Comparison of ENCODE assay signal across 15 cellular contexts in the genomic region with DNA sequence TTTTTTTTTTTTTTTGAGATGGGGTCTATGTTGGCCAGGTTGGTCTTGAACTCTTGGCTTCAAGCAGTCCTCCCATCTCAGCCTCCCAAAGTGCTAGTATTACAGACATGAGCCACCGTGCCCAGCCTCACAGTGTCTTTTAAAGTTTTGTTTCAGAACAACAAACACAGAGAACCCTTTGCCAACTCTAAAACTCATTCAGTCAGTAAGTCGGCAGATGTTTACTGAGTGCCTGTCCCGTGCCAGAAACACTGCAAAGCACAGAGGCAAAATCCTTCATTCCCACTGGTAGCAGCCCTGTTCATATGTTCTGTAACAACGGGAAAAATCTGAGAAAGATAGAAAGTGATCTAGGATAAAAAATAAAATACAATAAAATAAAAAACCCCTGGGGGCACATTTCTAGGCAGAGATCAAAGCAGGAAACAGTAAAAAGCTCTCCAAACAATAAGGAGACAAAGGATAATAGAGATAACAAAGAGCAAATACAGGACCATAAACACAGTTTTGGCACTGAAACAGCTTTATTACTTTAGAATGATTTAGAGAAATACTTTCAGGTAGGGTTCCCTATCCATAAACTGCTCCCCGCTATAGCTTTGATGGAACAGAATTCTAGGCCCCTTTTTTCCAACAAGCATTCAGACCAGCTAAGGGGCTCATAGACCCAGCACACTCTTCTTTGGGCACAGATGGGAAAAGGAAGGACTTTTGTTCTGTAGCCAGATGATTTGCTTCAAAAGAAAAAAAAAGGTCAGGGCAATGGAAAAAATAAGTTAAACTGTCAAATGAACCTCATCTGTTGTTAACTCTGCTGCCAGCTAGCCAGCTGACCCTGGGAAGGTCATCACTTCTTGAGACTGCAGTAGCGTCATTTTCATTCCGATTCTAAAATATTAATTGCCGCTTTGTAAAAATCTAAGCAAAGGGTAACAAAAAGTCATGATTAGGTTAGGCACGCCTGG.
DNase-seq lines count a peak whose midpoint lies in the region; ATAC-seq, FAIRE-seq and TF ChIP-seq lines count a peak whose summit lies in the region.
"Had no signal": no experiment of that assay in that cellular context is flagged by ENCODE, and none has a peak within 500 bp of the region (broad histone marks: within the 10 kb centered on the region; RNA-seq: fewer than 3 reads in every experiment).

No MANE protein-coding gene starts in this region.

- no peaks in the 10 kb centered on the region for H3K36me3 Mint-ChIP-seq in mesothelial cell of epicardium
- H3K36me3 Mint-ChIP-seq: CD14-positive monocyte had no signal

- no peak for FAIRE-seq in HepG2 (lab: Jason Lieb, UNC)
- FAIRE-seq: H54, RCC 7860 had no signal

- no peak for TF ChIP-seq POLR2A in HepG2 (IDR thresholded peaks at IDR 0.05; ENCODE audit: insufficient read depth in 1 of 2, low read depth in 2 of 2, low read length in 2 of 2)

- in situ Hi-C loops in HepG2 (cut with HindIII; ENCODE audit: extremely low pct_ligation_motif_present, low pct_unique_long_range_greater_than_20kb): no loop called here

- intact Hi-C loops in HepG2 (cut with micrococcal nuclease; ENCODE audit: unreplicated experiment): no loop called here

- POLR2A ChIA-PET in HepG2 (lab: Yijun Ruan, JAX): no interaction called here

- H3K4me1 ChIP-seq in liver (ENCODE audit: control insufficient read depth in 4 of 4, insufficient read depth in 4 of 4, low read length in 3 of 4) (no peaks in the 10 kb centered on the region), HepG2 (ENCODE audit: insufficient read depth, low read length) (no peaks in the 10 kb centered on the region)

- peaks cover 2% of the 10 kb centered on the region for H3K9me3 Mint-ChIP-seq in mesothelial cell of epicardium

- H3K4me1 Mint-ChIP-seq in mesothelial cell of epicardium: peaks cover 51% of the 10 kb centered on the region
- H3K4me1 Mint-ChIP-seq: CD14-positive monocyte had no signal

- WGBS in liver: 75% methylated on average over 9 of the region's 9 CpGs
- 29% methylated on average over 9 of the region's 9 CpGs for WGBS in HepG2 (ENCODE audit: low lambda C conversion rate)

- no peak overlapping the region for H3K9ac ChIP-seq in liver (ENCODE audit: low read depth in 1 of 2, low read length in 2 of 2)
- no peak overlapping the region for H3K9ac ChIP-seq in HepG2 (ENCODE audit: insufficient read depth, low read depth, low read length)
- H3K9ac ChIP-seq: SK-N-SH had no signal

- H3K4me3 Mint-ChIP-seq in mesothelial cell of epicardium: no peak overlapping the region
- H3K4me3 Mint-ChIP-seq: CD14-positive monocyte had no signal

- H3K36me3 ChIP-seq in liver (ENCODE audit: control insufficient read depth in 4 of 4, insufficient read depth in 3 of 4, low read depth in 1 of 4, low read length in 3 of 4) (no peaks in the 10 kb centered on the region), HepG2 (replicated peaks in 1 of 2; ENCODE audit: control insufficient read depth in 1 of 2, insufficient read depth in 2 of 2, low read length in 2 of 2) (no peaks in the 10 kb centered on the region)

- peaks cover 3% of the 10 kb centered on the region for H3K27me3 Mint-ChIP-seq in mesothelial cell of epicardium (ENCODE audit: low read depth)

- H3K27me3 ChIP-seq in liver (ENCODE audit: control insufficient read depth in 4 of 4, insufficient read depth in 4 of 4, low read length in 3 of 4) (no peaks in the 10 kb centered on the region), HepG2 (ENCODE audit: control insufficient read depth in 1 of 2, insufficient read depth in 2 of 2, low read length in 2 of 2) (no peaks in the 10 kb centered on the region; a peak in 1 of 5 replicates)

- H2AFZ ChIP-seq in HepG2 (ENCODE audit: low read length): no peak overlapping the region

- TF ChIP-seq CTCF in liver (IDR thresholded peaks at IDR 0.05; ENCODE audit: low read depth, low read length, missing input control): no peak
- TF ChIP-seq CTCF in HepG2 (CRISPR knock-in tag; IDR thresholded peaks at IDR 0.05): no peak
- no peak for TF ChIP-seq CTCF in VCaP (conservative IDR thresholded peaks at IDR 0.05)
- no peak for TF ChIP-seq CTCF in mesothelial cell of epicardium (IDR thresholded peaks at IDR 0.05; ENCODE audit: unreplicated experiment)

- no peak overlapping the region for H3K4me3 ChIP-seq in liver (ENCODE audit: low read depth in 1 of 3, low read length in 3 of 3)
- no peak overlapping the region for H3K4me3 ChIP-seq in HepG2 (replicated peaks in 1 of 3; ENCODE audit: insufficient read depth in 1 of 3, low read depth in 2 of 3, low read length in 3 of 3)

- DNase-seq in HepG2 (ENCODE audit: low spot score) (no peak), mesothelial cell of epicardium (ENCODE audit: low spot score in 2 of 2, unreplicated experiment in 2 of 2) (no peak), NCI-H2107 (lab: John Stamatoyannopoulos, UW) (no peak), AG08396 (ENCODE audit: low spot score) (no peak)
- DNase-seq in activated CD4-positive, alpha-beta T cell treated with anti-CD3 and anti-CD28 coated beads for 48 hours: no peak
- DNase-seq: NCI-H2081 treated with DMSO at 0.1 percent for 48 hours, NCI-H524 treated with DMSO at 0.1 percent for 48 hours, SHP77, SK-N-SH had no signal

- ATAC-seq in HepG2: no peak
- no peak for ATAC-seq in GM21737 (IDR thresholded peaks at IDR 0.05; ENCODE audit: unreplicated experiment)

- BruUV-seq in HepG2 (replicated peaks; lab: Mats Ljungman, UMichigan): no TSS peak

- H3K27ac ChIP-seq in liver (ENCODE audit: low read depth in 1 of 2, low read length in 2 of 2) (no peak overlapping the region), HepG2 (ENCODE audit: extremely low read length, insufficient read depth, low read length) (no peak overlapping the region), VCaP (peak overlapping the region; percentile 63)

- H4K20me1 ChIP-seq in HepG2 (ENCODE audit: insufficient read depth, low read length): no peaks in the 10 kb centered on the region

- no peak overlapping the region for H3K4me2 ChIP-seq in HepG2 (ENCODE audit: low read depth, low read length)
- H3K4me2 ChIP-seq: SK-N-SH had no signal

- H3K9me3 ChIP-seq in liver (ENCODE audit: control insufficient read depth in 4 of 4, low read length in 3 of 4) (no peaks in the 10 kb centered on the region), HepG2 (ENCODE audit: low read length) (no peaks in the 10 kb centered on the region)
- H3K9me3 ChIP-seq: SK-N-SH had no signal

- H3K79me2 ChIP-seq in HepG2 (ENCODE audit: insufficient read depth, low read length): no peaks in the 10 kb centered on the region

- TF ChIP-seq RAD21 in liver (IDR thresholded peaks at IDR 0.05): no peak
- TF ChIP-seq RAD21 in HepG2 (CRISPR knock-in tag; IDR thresholded peaks at IDR 0.05): no peak

- no peak for TF ChIP-seq EP300 in HepG2 (IDR thresholded peaks at IDR 0.05; ENCODE audit: low read depth in 2 of 2, low read length in 2 of 2)
- TF ChIP-seq EP300 in HepG2 (CRISPR knock-in tag; IDR thresholded peaks at IDR 0.05; ENCODE audit: borderline replicate concordance): no peak

- peak overlapping the region; percentile 59 for H3K27ac Mint-ChIP-seq in mesothelial cell of epicardium
- H3K27ac Mint-ChIP-seq: CD14-positive monocyte had no signal

- CTCF ChIA-PET in HepG2 (lab: Yijun Ruan, JAX; ENCODE audit: low intra/inter-chr PET ratio, low total read pairs): no interaction called here

TF ChIP-seq in liver, 16 proteins besides CTCF, POLR2A, EP300 and RAD21 (continues in another document):
- TF ChIP-seq, protein P1, sequence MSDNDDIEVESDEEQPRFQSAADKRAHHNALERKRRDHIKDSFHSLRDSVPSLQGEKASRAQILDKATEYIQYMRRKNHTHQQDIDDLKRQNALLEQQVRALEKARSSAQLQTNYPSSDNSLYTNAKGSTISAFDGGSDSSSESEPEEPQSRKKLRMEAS (IDR thresholded peaks at IDR 0.05): no peak
- peak; percentile 7 for TF ChIP-seq SP1 (IDR thresholded peaks at IDR 0.05)
- no peak for TF ChIP-seq HNF4G (IDR thresholded peaks at IDR 0.05)
- no peak for TF ChIP-seq HNF4A (conservative IDR thresholded peaks at IDR 0.05)
- TF ChIP-seq NR2F2 (IDR thresholded peaks at IDR 0.05): peak; percentile 81
- TF ChIP-seq EGR1 (IDR thresholded peaks at IDR 0.05; ENCODE audit: low read depth in 2 of 2): no peak

TF ChIP-seq in HepG2, 621 proteins besides CTCF, POLR2A, EP300 and RAD21:
- TF ChIP-seq MED8 (CRISPR knock-in tag; IDR thresholded peaks at IDR 0.05; ENCODE audit: insufficient replicate concordance) (no peak), ZNF616 (CRISPR knock-in tag; IDR thresholded peaks at IDR 0.05; ENCODE audit: low read depth) (no peak), ZNF773 (CRISPR knock-in tag; IDR thresholded peaks at IDR 0.05; ENCODE audit: borderline replicate concordance) (no peak), ZNF329 (CRISPR knock-in tag; IDR thresholded peaks at IDR 0.05; ENCODE audit: low read depth) (no peak), GABPA (IDR thresholded peaks at IDR 0.05; ENCODE audit: low read depth, low read length) (no peak), GABPA (CRISPR knock-in tag; IDR thresholded peaks at IDR 0.05; ENCODE audit: low read depth) (no peak), JDP2 (CRISPR knock-in tag; IDR thresholded peaks at IDR 0.05; ENCODE audit: borderline replicate concordance) (no peak), MBD4 (IDR thresholded peaks at IDR 0.05; ENCODE audit: borderline replicate concordance, low read length) (no peak), GTF3A (CRISPR knock-in tag; conservative IDR thresholded peaks at IDR 0.05) (no peak), ZNF101 (CRISPR knock-in tag; IDR thresholded peaks at IDR 0.05; ENCODE audit: borderline replicate concordance, low read depth) (no peak)
- TF ChIP-seq, protein P2, sequence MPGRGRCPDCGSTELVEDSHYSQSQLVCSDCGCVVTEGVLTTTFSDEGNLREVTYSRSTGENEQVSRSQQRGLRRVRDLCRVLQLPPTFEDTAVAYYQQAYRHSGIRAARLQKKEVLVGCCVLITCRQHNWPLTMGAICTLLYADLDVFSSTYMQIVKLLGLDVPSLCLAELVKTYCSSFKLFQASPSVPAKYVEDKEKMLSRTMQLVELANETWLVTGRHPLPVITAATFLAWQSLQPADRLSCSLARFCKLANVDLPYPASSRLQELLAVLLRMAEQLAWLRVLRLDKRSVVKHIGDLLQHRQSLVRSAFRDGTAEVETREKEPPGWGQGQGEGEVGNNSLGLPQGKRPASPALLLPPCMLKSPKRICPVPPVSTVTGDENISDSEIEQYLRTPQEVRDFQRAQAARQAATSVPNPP (CRISPR knock-in tag; IDR thresholded peaks at IDR 0.05): no peak
- TF ChIP-seq, protein P3, sequence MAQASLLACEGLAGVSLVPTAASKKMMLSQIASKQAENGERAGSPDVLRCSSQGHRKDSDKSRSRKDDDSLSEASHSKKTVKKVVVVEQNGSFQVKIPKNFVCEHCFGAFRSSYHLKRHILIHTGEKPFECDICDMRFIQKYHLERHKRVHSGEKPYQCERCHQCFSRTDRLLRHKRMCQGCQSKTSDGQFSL (CRISPR knock-in tag; IDR thresholded peaks at IDR 0.05): no peak
